ENCODE assay signal across 3 cellular contexts in the genomic region with DNA sequence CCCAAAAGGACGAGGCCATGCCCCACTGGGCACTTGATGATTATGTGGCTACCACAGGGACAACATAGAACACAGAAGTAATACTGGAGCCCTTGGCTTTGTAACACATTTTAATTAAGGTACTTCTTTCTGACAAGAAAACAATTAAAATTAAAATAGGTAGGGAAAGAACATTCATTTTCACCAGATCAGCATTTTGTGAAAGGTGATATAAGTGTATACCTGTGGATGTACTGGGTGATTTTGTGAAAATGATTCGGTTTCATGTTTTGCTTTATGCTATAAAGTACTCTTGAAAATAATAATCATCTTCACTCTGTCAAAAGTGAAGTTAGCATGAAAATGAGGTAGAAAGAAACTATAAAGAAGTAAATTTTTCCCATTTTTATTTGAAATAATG.
TF ChIP-seq lines count a peak whose summit lies in the region.

No MANE protein-coding gene starts in this region.

TF ChIP-seq in A549, 52 proteins besides CTCF, POLR2A, EP300 and RAD21:
- TF ChIP-seq ESRRA (IDR thresholded peaks at IDR 0.05; ENCODE audit: borderline replicate concordance, low read length) (no peak), CBX2 (IDR thresholded peaks at IDR 0.05; ENCODE audit: borderline replicate concordance, low read depth) (no peak), MAFK (IDR thresholded peaks at IDR 0.05; ENCODE audit: partially characterized antibody) (peak; percentile 73), TFCP2L1 (CRISPR knock-in tag; IDR thresholded peaks at IDR 0.05) (no peak)

TF ChIP-seq in IMR-90, 13 proteins besides CTCF, POLR2A, EP300 and RAD21:
- TF ChIP-seq FOS (IDR thresholded peaks at IDR 0.05; ENCODE audit: low read depth, low read length) (no peak), MXI1 (IDR thresholded peaks at IDR 0.05; ENCODE audit: borderline replicate concordance, low read depth, low read length) (no peak), MAFK (IDR thresholded peaks at IDR 0.05; ENCODE audit: low read depth, low read length) (peak; percentile 31; the same call in 1 of the 2 replicates)
TF ChIP-seq in IMR-90: peak in this region for 1.

TF ChIP-seq in K562, 482 proteins besides CTCF, POLR2A, EP300 and RAD21:
- TF ChIP-seq C11orf30 (IDR thresholded peaks at IDR 0.05; ENCODE audit: low read depth) (peak; percentile 52; the same call in 1 of the 2 replicates), FOXJ3 (CRISPR knock-in tag; IDR thresholded peaks at IDR 0.05) (no peak), LARP7 (IDR thresholded peaks at IDR 0.05) (no peak), MTA1 (IDR thresholded peaks at IDR 0.05; ENCODE audit: borderline replicate concordance) (no peak), MAFF (IDR thresholded peaks at IDR 0.05; ENCODE audit: low read length) (peak; percentile 41), COPS2 (conservative IDR thresholded peaks at IDR 0.05) (no peak), ZNF121 (CRISPR knock-in tag; conservative IDR thresholded peaks at IDR 0.05) (no peak), MAFG (tag; conservative IDR thresholded peaks at IDR 0.05) (0 out of 2 replicates have a peak, but pooled peaks have one; percentile 15), ZNF316 (IDR thresholded peaks at IDR 0.05) (peak; percentile 66)
- TF ChIP-seq, protein P1, sequence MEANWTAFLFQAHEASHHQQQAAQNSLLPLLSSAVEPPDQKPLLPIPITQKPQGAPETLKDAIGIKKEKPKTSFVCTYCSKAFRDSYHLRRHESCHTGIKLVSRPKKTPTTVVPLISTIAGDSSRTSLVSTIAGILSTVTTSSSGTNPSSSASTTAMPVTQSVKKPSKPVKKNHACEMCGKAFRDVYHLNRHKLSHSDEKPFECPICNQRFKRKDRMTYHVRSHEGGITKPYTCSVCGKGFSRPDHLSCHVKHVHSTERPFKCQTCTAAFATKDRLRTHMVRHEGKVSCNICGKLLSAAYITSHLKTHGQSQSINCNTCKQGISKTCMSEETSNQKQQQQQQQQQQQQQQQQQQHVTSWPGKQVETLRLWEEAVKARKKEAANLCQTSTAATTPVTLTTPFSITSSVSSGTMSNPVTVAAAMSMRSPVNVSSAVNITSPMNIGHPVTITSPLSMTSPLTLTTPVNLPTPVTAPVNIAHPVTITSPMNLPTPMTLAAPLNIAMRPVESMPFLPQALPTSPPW (CRISPR knock-in tag; IDR thresholded peaks at IDR 0.05), result no peak
TF ChIP-seq in K562: peak in this region for 4.
